Comparison of ENCODE assay signal across 36 cellular contexts in genomic region chr12:93632383-93632782, GRCh38. TPM values are rescaled to one million over a fixed set of nuclear protein-coding genes. Genes with fewer than 3 reads are reported as not detected.
"Had no signal": no experiment of that assay in that cellular context is flagged by ENCODE, and none has a peak within 500 bp of the region (broad histone marks: within the 10 kb centered on the region; RNA-seq: fewer than 3 reads in every experiment).

No MANE protein-coding gene starts in this region.

- H3K36me3 ChIP-seq: ascending aorta, cardiac muscle cell had no signal

- ATAC-seq: activated CD8-positive, alpha-beta T cell treated with anti-CD3 and anti-CD28 coated beads for 36 hours; activated naive CD4-positive, alpha-beta T cell treated with anti-CD3 and anti-CD28 coated beads, Interleukin-2, amount 50 U/mL, for 72 hours; activated T-cell treated with anti-CD3 and anti-CD28 coated beads, Interleukin-2, amount 50 U/mL, for 4 hours; activated T-cell treated with anti-CD3 and anti-CD28 coated beads, Interleukin-2, amount 50 U/mL, for 72 hours; activated T-helper 17 cell treated with anti-CD3 and anti-CD28 coated beads, Interleukin-2, amount 50 U/mL, for 72 hours; T-cell had no signal

- H3K4me3 ChIP-seq: ascending aorta, cardiac muscle cell had no signal

- H3K27me3 ChIP-seq: ascending aorta, cardiac muscle cell had no signal

- H3K27me3 Mint-ChIP-seq: activated B cell treated with CpG ODN at 0.5 μM for 24 hours had no signal

- H3K4me1 ChIP-seq: ascending aorta had no signal

- H3K36me3 Mint-ChIP-seq: activated naive CD8-positive, alpha-beta T cell treated with anti-CD3 and anti-CD28 coated beads for 36 hours; brain had no signal

- H3K9me3 ChIP-seq: ascending aorta had no signal

- FAIRE-seq: bronchial epithelial cell, TTC549 had no signal

- H3K27ac ChIP-seq: ascending aorta, cardiac muscle cell had no signal

- H3K27ac Mint-ChIP-seq: activated B cell treated with CpG ODN at 0.5 μM for 24 hours; activated CD4-positive, alpha-beta memory T cell treated with anti-CD3 and anti-CD28 coated beads for 36 hours; activated CD4-positive, alpha-beta T cell treated with anti-CD3 and anti-CD28 coated beads, Interleukin-2, amount 10 ng/mL, durations not matched to agents 24 days and 14 days; activated CD8-positive, alpha-beta T cell treated with anti-CD3 and anti-CD28 coated beads for 36 hours; activated naive CD4-positive, alpha-beta T cell treated with anti-CD3 and anti-CD28 coated beads for 36 hours; activated naive CD4-positive, alpha-beta T cell treated with anti-CD3 and anti-CD28 coated beads, Interleukin-2, amount 50 U/mL, for 72 hours; activated naive CD8-positive, alpha-beta T cell treated with anti-CD3 and anti-CD28 coated beads for 36 hours; activated T-cell treated with anti-CD3 and anti-CD28 coated beads, Interleukin-2, amount 50 U/mL, for 72 hours; activated T-helper 1 cell treated with anti-CD3 and anti-CD28 coated beads, Interleukin-12 subunit alpha, Interleukin-12 subunit beta, Interleukin-2, Interleukin-4 antibody, amounts not matched to agents 30 ng/mL and 10 ng/mL and 1 ng/mL, durations not matched to agents 14 hours and 24 hours and 36 hours; activated T-helper 17 cell treated with anti-CD3 and anti-CD28 coated beads, Interleukin-2, amount 50 U/mL, for 72 hours; brain; T-cell; T-helper 2 cell treated with Interferon-gamma antibody and Interleukin-4, amounts not matched to agents 5 μg/mL and 100 μg/mL, for 36 hours had no signal

- H3K4me1 Mint-ChIP-seq: activated B cell treated with CpG ODN at 0.5 μM for 24 hours; activated CD4-positive, alpha-beta T cell treated with anti-CD3 and anti-CD28 coated beads, Interleukin-2, amount 10 ng/mL, durations not matched to agents 24 days and 14 days; activated T-helper 17 cell treated with anti-CD3 and anti-CD28 coated beads, Interleukin-2, amount 50 U/mL, for 72 hours; brain; central memory CD8-positive, alpha-beta T cell; T-cell had no signal

- DNase-seq: activated B cell treated with CpG ODN at 0.5 μM for 24 hours; activated CD4-positive, alpha-beta memory T cell treated with anti-CD3 and anti-CD28 coated beads for 36 hours; activated CD4-positive, alpha-beta T cell treated with anti-CD3 and anti-CD28 coated beads for 4 hours; activated CD4-positive, alpha-beta T cell treated with anti-CD3 and anti-CD28 coated beads, Interleukin-2, amount 10 ng/mL, durations not matched to agents 24 days and 14 days; activated CD4-positive, alpha-beta T cell treated with anti-CD3 and anti-CD28 coated beads, Interleukin-2, amount 50 U/mL, for 1 hour; activated CD4-positive, alpha-beta T cell treated with anti-CD3 and anti-CD28 coated beads, Interleukin-2, amount 50 U/mL, for 4 hours; activated CD4-positive, CD25-positive, alpha-beta regulatory T cell treated with anti-CD3 and anti-CD28 coated beads, Interleukin-2, amount 50 U/mL, for 72 hours; activated CD8-positive, alpha-beta memory T cell treated with anti-CD3 and anti-CD28 coated beads, Interleukin-2, amount 50 U/mL, for 4 hours; activated CD8-positive, alpha-beta T cell treated with anti-CD3 and anti-CD28 coated beads for 36 hours; activated effector memory CD4-positive, alpha-beta T cell treated with anti-CD3 and anti-CD28 coated beads, Interleukin-2, amount 50 U/mL, for 16 hours; activated gamma-delta T cell treated with Interleukin-2 at 50 U/mL for 16 hours; activated naive CD4-positive, alpha-beta T cell; activated naive CD4-positive, alpha-beta T cell treated with anti-CD3 and anti-CD28 coated beads for 36 hours; activated naive CD4-positive, alpha-beta T cell treated with anti-CD3 and anti-CD28 coated beads, Interleukin-2, amount 50 U/mL, for 16 hours; activated naive CD8-positive, alpha-beta T cell treated with anti-CD3 and anti-CD28 coated beads for 36 hours; activated T-cell treated with anti-CD3 and anti-CD28 coated beads for 4 hours; activated T-cell treated with anti-CD3 and anti-CD28 coated beads, Interleukin-2, amount 50 U/mL, for 1 hour; activated T-cell treated with anti-CD3 and anti-CD28 coated beads, Interleukin-2, amount 50 U/mL, for 4 hours; activated T-cell treated with anti-CD3 and anti-CD28 coated beads, Interleukin-2, amount 50 U/mL, for 72 hours; amygdala; anterior cingulate cortex; caudate nucleus; cerebellar nuclear complex; T-cell; T-helper 2 cell; T-helper 9 cell had no signal

- H3K4me3 Mint-ChIP-seq: activated B cell treated with CpG ODN at 0.5 μM for 24 hours; activated CD4-positive, alpha-beta memory T cell treated with anti-CD3 and anti-CD28 coated beads for 36 hours; activated CD4-positive, alpha-beta T cell treated with anti-CD3 and anti-CD28 coated beads, Interleukin-2, amount 10 ng/mL, durations not matched to agents 24 days and 14 days; activated CD8-positive, alpha-beta T cell treated with anti-CD3 and anti-CD28 coated beads for 36 hours; activated naive CD4-positive, alpha-beta T cell treated with anti-CD3 and anti-CD28 coated beads for 36 hours; activated naive CD8-positive, alpha-beta T cell treated with anti-CD3 and anti-CD28 coated beads for 36 hours; activated T-cell treated with anti-CD3 and anti-CD28 coated beads, Interleukin-2, amount 50 U/mL, for 4 hours; activated T-cell treated with anti-CD3 and anti-CD28 coated beads, Interleukin-2, amount 50 U/mL, for 72 hours; activated T-helper 1 cell treated with anti-CD3 and anti-CD28 coated beads, Interleukin-12 subunit alpha, Interleukin-12 subunit beta, Interleukin-2, Interleukin-4 antibody, amounts not matched to agents 30 ng/mL and 10 ng/mL and 1 ng/mL, durations not matched to agents 14 hours and 24 hours and 36 hours; activated T-helper 17 cell treated with anti-CD3 and anti-CD28 coated beads, Interleukin-2, amount 50 U/mL, for 72 hours; brain; central memory CD8-positive, alpha-beta T cell; T-cell; T-helper 2 cell treated with Interferon-gamma antibody and Interleukin-4, amounts not matched to agents 5 μg/mL and 100 μg/mL, for 36 hours had no signal

RNA-seq across cellular contexts. Expression of gene CRADD, which starts 44.8 kb away (rescaled TPM):
- total RNA-seq: ascending aorta had no signal
